Comparison of ENCODE assay signal across 1 cellular context in the genomic region with DNA sequence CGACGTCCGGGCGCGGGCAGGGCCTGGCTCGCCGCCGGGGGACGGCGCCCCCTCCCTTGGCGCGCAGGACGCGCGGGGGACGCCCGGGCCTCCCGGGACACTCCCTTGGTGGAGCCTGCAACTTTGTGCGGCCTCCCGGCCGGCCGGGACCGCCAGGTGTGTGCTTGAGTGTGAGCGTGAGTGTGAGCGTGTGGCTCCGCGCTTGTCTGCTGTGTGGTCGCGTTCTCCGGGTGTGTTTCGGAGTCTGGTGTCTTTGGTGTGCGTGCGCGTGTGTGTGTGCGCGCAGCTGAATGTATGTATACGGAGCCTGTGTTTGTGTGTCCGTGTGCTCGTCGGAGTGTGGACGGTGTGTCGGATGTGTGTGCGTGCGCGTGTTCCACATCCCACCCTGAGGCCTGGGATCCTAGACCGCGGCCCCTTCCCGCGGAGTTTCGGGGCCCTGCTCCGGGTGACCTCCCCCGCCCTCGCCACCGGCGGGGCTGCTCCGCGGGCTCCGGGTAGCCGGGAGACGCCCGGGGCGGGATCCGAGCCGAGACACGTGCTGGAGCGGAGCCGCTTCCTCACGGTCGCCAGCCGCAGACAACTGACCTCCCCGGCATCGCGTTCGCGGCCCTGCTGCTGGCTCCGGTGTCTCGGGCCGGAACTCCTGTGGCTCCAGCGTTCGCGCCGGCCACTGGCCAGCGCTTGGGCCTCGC.
TF ChIP-seq lines count a peak whose summit lies in the region.

No MANE protein-coding gene starts in this region.

TF ChIP-seq in HepG2, 621 proteins besides CTCF, POLR2A, EP300 and RAD21 (continued from another document and continues in another):
- TF ChIP-seq, protein P1, sequence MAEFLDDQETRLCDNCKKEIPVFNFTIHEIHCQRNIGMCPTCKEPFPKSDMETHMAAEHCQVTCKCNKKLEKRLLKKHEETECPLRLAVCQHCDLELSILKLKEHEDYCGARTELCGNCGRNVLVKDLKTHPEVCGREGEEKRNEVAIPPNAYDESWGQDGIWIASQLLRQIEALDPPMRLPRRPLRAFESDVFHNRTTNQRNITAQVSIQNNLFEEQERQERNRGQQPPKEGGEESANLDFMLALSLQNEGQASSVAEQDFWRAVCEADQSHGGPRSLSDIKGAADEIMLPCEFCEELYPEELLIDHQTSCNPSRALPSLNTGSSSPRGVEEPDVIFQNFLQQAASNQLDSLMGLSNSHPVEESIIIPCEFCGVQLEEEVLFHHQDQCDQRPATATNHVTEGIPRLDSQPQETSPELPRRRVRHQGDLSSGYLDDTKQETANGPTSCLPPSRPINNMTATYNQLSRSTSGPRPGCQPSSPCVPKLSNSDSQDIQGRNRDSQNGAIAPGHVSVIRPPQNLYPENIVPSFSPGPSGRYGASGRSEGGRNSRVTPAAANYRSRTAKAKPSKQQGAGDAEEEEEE (CRISPR knock-in tag; IDR thresholded peaks at IDR 0.05; ENCODE audit: borderline replicate concordance) = no peak
- no peak for TF ChIP-seq ZNF484 (CRISPR knock-in tag; IDR thresholded peaks at IDR 0.05; ENCODE audit: borderline replicate concordance, low read depth)
- TF ChIP-seq ZNF841 (CRISPR knock-in tag; IDR thresholded peaks at IDR 0.05; ENCODE audit: borderline replicate concordance) = no peak
- TF ChIP-seq, protein P2, sequence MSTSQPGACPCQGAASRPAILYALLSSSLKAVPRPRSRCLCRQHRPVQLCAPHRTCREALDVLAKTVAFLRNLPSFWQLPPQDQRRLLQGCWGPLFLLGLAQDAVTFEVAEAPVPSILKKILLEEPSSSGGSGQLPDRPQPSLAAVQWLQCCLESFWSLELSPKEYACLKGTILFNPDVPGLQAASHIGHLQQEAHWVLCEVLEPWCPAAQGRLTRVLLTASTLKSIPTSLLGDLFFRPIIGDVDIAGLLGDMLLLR (CRISPR knock-in tag; IDR thresholded peaks at IDR 0.05) = peak; percentile 23; the same call in 1 of the 2 replicates
- TF ChIP-seq, protein P3, sequence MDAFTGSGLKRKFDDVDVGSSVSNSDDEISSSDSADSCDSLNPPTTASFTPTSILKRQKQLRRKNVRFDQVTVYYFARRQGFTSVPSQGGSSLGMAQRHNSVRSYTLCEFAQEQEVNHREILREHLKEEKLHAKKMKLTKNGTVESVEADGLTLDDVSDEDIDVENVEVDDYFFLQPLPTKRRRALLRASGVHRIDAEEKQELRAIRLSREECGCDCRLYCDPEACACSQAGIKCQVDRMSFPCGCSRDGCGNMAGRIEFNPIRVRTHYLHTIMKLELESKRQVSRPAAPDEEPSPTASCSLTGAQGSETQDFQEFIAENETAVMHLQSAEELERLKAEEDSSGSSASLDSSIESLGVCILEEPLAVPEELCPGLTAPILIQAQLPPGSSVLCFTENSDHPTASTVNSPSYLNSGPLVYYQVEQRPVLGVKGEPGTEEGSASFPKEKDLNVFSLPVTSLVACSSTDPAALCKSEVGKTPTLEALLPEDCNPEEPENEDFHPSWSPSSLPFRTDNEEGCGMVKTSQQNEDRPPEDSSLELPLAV (CRISPR knock-in tag; conservative IDR thresholded peaks at IDR 0.05; ENCODE audit: low read depth) = no peak
- no peak for TF ChIP-seq ZFP37 (CRISPR knock-in tag; IDR thresholded peaks at IDR 0.05; ENCODE audit: borderline replicate concordance)
- TF ChIP-seq HNRNPH1 (optimal IDR thresholded peaks at IDR 0.05; ENCODE audit: low read depth, low read length) = no peak
- TF ChIP-seq, protein P4, sequence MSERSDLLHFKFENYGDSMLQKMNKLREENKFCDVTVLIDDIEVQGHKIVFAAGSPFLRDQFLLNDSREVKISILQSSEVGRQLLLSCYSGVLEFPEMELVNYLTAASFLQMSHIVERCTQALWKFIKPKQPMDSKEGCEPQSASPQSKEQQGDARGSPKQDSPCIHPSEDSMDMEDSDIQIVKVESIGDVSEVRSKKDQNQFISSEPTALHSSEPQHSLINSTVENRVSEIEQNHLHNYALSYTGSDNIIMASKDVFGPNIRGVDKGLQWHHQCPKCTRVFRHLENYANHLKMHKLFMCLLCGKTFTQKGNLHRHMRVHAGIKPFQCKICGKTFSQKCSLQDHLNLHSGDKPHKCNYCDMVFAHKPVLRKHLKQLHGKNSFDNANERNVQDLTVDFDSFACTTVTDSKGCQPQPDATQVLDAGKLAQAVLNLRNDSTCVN (CRISPR knock-in tag; IDR thresholded peaks at IDR 0.05; ENCODE audit: borderline replicate concordance) = peak; percentile 46; the same call in 1 of the 2 replicates
- TF ChIP-seq ZBTB8A (CRISPR knock-in tag; IDR thresholded peaks at IDR 0.05; ENCODE audit: borderline replicate concordance, low read depth) = no peak
- TF ChIP-seq ZFY (CRISPR knock-in tag; IDR thresholded peaks at IDR 0.05) = peak; percentile 67
- no peak for TF ChIP-seq HDAC6 (IDR thresholded peaks at IDR 0.05; ENCODE audit: low read depth, low read length)
- no peak for TF ChIP-seq ZNF780A (CRISPR knock-in tag; IDR thresholded peaks at IDR 0.05)
- TF ChIP-seq ZNF143 (CRISPR knock-in tag; IDR thresholded peaks at IDR 0.05) = no peak
- peak; percentile 59; the same call in 1 of the 2 replicates for TF ChIP-seq MYC (CRISPR knock-in tag; IDR thresholded peaks at IDR 0.05; ENCODE audit: borderline replicate concordance)
- no peak for TF ChIP-seq NFE2L1 (CRISPR knock-in tag; IDR thresholded peaks at IDR 0.05; ENCODE audit: borderline replicate concordance)
- TF ChIP-seq, protein P5, sequence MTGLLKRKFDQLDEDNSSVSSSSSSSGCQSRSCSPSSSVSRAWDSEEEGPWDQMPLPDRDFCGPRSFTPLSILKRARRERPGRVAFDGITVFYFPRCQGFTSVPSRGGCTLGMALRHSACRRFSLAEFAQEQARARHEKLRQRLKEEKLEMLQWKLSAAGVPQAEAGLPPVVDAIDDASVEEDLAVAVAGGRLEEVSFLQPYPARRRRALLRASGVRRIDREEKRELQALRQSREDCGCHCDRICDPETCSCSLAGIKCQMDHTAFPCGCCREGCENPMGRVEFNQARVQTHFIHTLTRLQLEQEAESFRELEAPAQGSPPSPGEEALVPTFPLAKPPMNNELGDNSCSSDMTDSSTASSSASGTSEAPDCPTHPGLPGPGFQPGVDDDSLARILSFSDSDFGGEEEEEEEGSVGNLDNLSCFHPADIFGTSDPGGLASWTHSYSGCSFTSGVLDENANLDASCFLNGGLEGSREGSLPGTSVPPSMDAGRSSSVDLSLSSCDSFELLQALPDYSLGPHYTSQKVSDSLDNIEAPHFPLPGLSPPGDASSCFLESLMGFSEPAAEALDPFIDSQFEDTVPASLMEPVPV (CRISPR knock-in tag; IDR thresholded peaks at IDR 0.05) = no peak
- TF ChIP-seq, protein P6, sequence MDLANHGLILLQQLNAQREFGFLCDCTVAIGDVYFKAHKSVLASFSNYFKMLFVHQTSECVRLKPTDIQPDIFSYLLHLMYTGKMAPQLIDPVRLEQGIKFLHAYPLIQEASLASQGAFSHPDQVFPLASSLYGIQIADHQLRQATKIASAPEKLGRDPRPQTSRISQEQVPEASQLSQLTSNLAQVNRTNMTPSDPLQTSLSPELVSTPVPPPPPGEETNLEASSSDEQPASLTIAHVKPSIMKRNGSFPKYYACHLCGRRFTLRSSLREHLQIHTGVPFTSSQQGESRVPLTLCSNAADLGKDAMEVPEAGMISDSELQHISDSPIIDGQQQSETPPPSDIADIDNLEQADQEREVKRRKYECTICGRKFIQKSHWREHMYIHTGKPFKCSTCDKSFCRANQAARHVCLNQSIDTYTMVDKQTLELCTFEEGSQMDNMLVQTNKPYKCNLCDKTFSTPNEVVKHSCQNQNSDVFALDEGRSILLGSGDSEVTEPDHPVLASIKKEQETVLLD (CRISPR knock-in tag; IDR thresholded peaks at IDR 0.05; ENCODE audit: low read depth) = no peak
- TF ChIP-seq CHD2 (IDR thresholded peaks at IDR 0.05; ENCODE audit: low read depth, low read length) = no peak
- no peak for TF ChIP-seq HOXD1 (CRISPR knock-in tag; IDR thresholded peaks at IDR 0.05)
- TF ChIP-seq, protein P7, sequence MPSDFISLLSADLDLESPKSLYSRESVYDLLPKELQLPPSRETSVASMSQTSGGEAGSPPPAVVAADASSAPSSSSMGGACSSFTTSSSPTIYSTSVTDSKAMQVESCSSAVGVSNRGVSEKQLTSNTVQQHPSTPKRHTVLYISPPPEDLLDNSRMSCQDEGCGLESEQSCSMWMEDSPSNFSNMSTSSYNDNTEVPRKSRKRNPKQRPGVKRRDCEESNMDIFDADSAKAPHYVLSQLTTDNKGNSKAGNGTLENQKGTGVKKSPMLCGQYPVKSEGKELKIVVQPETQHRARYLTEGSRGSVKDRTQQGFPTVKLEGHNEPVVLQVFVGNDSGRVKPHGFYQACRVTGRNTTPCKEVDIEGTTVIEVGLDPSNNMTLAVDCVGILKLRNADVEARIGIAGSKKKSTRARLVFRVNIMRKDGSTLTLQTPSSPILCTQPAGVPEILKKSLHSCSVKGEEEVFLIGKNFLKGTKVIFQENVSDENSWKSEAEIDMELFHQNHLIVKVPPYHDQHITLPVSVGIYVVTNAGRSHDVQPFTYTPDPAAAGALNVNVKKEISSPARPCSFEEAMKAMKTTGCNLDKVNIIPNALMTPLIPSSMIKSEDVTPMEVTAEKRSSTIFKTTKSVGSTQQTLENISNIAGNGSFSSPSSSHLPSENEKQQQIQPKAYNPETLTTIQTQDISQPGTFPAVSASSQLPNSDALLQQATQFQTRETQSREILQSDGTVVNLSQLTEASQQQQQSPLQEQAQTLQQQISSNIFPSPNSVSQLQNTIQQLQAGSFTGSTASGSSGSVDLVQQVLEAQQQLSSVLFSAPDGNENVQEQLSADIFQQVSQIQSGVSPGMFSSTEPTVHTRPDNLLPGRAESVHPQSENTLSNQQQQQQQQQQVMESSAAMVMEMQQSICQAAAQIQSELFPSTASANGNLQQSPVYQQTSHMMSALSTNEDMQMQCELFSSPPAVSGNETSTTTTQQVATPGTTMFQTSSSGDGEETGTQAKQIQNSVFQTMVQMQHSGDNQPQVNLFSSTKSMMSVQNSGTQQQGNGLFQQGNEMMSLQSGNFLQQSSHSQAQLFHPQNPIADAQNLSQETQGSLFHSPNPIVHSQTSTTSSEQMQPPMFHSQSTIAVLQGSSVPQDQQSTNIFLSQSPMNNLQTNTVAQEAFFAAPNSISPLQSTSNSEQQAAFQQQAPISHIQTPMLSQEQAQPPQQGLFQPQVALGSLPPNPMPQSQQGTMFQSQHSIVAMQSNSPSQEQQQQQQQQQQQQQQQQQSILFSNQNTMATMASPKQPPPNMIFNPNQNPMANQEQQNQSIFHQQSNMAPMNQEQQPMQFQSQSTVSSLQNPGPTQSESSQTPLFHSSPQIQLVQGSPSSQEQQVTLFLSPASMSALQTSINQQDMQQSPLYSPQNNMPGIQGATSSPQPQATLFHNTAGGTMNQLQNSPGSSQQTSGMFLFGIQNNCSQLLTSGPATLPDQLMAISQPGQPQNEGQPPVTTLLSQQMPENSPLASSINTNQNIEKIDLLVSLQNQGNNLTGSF (CRISPR knock-in tag; IDR thresholded peaks at IDR 0.05) = no peak
- TF ChIP-seq CHCHD3 (CRISPR knock-in tag; IDR thresholded peaks at IDR 0.05) = no peak
- no peak for TF ChIP-seq ZSCAN12 (CRISPR knock-in tag; IDR thresholded peaks at IDR 0.05)
- TF ChIP-seq ZBTB20 (CRISPR knock-in tag; IDR thresholded peaks at IDR 0.05; ENCODE audit: borderline replicate concordance, low read depth) = no peak
- TF ChIP-seq MED13 (CRISPR knock-in tag; IDR thresholded peaks at IDR 0.05) = no peak
- peak; percentile 69 for TF ChIP-seq PHF8 (CRISPR knock-in tag; IDR thresholded peaks at IDR 0.05)
- no peak for TF ChIP-seq ELF1 (CRISPR knock-in tag; IDR thresholded peaks at IDR 0.05)
- TF ChIP-seq SAP130 (CRISPR knock-in tag; IDR thresholded peaks at IDR 0.05; ENCODE audit: low read depth) = peak; percentile 70
- TF ChIP-seq, protein P8, sequence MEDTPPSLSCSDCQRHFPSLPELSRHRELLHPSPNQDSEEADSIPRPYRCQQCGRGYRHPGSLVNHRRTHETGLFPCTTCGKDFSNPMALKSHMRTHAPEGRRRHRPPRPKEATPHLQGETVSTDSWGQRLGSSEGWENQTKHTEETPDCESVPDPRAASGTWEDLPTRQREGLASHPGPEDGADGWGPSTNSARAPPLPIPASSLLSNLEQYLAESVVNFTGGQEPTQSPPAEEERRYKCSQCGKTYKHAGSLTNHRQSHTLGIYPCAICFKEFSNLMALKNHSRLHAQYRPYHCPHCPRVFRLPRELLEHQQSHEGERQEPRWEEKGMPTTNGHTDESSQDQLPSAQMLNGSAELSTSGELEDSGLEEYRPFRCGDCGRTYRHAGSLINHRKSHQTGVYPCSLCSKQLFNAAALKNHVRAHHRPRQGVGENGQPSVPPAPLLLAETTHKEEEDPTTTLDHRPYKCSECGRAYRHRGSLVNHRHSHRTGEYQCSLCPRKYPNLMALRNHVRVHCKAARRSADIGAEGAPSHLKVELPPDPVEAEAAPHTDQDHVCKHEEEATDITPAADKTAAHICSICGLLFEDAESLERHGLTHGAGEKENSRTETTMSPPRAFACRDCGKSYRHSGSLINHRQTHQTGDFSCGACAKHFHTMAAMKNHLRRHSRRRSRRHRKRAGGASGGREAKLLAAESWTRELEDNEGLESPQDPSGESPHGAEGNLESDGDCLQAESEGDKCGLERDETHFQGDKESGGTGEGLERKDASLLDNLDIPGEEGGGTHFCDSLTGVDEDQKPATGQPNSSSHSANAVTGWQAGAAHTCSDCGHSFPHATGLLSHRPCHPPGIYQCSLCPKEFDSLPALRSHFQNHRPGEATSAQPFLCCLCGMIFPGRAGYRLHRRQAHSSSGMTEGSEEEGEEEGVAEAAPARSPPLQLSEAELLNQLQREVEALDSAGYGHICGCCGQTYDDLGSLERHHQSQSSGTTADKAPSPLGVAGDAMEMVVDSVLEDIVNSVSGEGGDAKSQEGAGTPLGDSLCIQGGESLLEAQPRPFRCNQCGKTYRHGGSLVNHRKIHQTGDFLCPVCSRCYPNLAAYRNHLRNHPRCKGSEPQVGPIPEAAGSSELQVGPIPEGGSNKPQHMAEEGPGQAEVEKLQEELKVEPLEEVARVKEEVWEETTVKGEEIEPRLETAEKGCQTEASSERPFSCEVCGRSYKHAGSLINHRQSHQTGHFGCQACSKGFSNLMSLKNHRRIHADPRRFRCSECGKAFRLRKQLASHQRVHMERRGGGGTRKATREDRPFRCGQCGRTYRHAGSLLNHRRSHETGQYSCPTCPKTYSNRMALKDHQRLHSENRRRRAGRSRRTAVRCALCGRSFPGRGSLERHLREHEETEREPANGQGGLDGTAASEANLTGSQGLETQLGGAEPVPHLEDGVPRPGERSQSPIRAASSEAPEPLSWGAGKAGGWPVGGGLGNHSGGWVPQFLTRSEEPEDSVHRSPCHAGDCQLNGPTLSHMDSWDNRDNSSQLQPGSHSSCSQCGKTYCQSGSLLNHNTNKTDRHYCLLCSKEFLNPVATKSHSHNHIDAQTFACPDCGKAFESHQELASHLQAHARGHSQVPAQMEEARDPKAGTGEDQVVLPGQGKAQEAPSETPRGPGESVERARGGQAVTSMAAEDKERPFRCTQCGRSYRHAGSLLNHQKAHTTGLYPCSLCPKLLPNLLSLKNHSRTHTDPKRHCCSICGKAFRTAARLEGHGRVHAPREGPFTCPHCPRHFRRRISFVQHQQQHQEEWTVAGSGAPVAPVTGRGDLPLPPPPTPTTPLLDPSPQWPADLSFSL (CRISPR knock-in tag; IDR thresholded peaks at IDR 0.05) = peak; percentile 92
- TF ChIP-seq LCORL (IDR thresholded peaks at IDR 0.05) = no peak
- 0 out of 2 replicates have a peak, but pooled peaks have one; percentile 11 for TF ChIP-seq LCORL (CRISPR knock-in tag; IDR thresholded peaks at IDR 0.05)
- TF ChIP-seq BORCS8-MEF2B (CRISPR knock-in tag; IDR thresholded peaks at IDR 0.05) = peak; percentile 43; the same call in 1 of the 2 replicates
- 0 out of 2 replicates have a peak, but pooled peaks have one; percentile 2 for TF ChIP-seq ZMYM4 (CRISPR knock-in tag; IDR thresholded peaks at IDR 0.05)
